ENCODE assay signal across 19 cellular contexts in genomic region chr11:2366733-2367132, GRCh38. TPM values are rescaled to one million over a fixed set of nuclear protein-coding genes. Genes with fewer than 3 reads are reported as not detected.
DNase-seq lines count a peak whose midpoint lies in the region; ATAC-seq and TF ChIP-seq lines count a peak whose summit lies in the region.
"Had no signal": no experiment of that assay in that cellular context is flagged by ENCODE, and none has a peak within 500 bp of the region (broad histone marks: within the 10 kb centered on the region; RNA-seq: fewer than 3 reads in every experiment).

No MANE protein-coding gene starts in this region.

- H3K27me3 ChIP-seq in heart left ventricle (no peaks in the 10 kb centered on the region), neural progenitor cell (no peaks in the 10 kb centered on the region), tibial nerve (no peaks in the 10 kb centered on the region)

- H3K9me3 ChIP-seq in heart left ventricle = no peaks in the 10 kb centered on the region
- H3K9me3 ChIP-seq in neural progenitor cell (ENCODE audit: low read depth) = no peaks in the 10 kb centered on the region
- no peaks in the 10 kb centered on the region for H3K9me3 ChIP-seq in tibial nerve

- no peak overlapping the region for H3K4me2 ChIP-seq in neural progenitor cell

- H3K4me1 Mint-ChIP-seq in brain = peaks cover 13% of the 10 kb centered on the region
- peaks cover 2% of the 10 kb centered on the region for H3K4me1 Mint-ChIP-seq in neural progenitor cell

- no peak overlapping the region for H2AFZ ChIP-seq in neural progenitor cell (replicated peaks)

- TF ChIP-seq POLR2A in heart left ventricle (IDR thresholded peaks at IDR 0.05) = no peak
- TF ChIP-seq POLR2A in tibial nerve (IDR thresholded peaks at IDR 0.05) = no peak

- H3K9me3 Mint-ChIP-seq in brain = no peaks in the 10 kb centered on the region
- no peaks in the 10 kb centered on the region for H3K9me3 Mint-ChIP-seq in neural progenitor cell
- H3K9me3 Mint-ChIP-seq: CD8-positive, alpha-beta T cell; HFFc6 had no signal

- DNase-seq in left ventricle myocardium superior = no peak
- no peak for DNase-seq in heart left ventricle
- DNase-seq in neural progenitor cell (ENCODE audit: low spot score) = no peak
- no peak for DNase-seq in tibial nerve (ENCODE audit: low spot score in 2 of 2)
- no peak for DNase-seq in HK-2 (ENCODE audit: unreplicated experiment)
- no peak for DNase-seq in activated CD4-positive, alpha-beta T cell treated with anti-CD3 and anti-CD28 coated beads, Interleukin-2, amount 50 U/mL, for 48 hours
- no peak for DNase-seq in activated T-cell treated with anti-CD3 and anti-CD28 coated beads for 4 hours
- DNase-seq: Calu3; CD8-positive, alpha-beta T cell; DMS53; EL; HFFc6; NCI-H1417; NCI-H187; NCI-H2227 treated with DMSO at 0.1 percent for 48 hours; NCI-H510A treated with DMSO at 0.1 percent for 48 hours; NCI-H82 had no signal

- H3K4me3 ChIP-seq in heart left ventricle (no peak overlapping the region), neural progenitor cell (no peak overlapping the region), tibial nerve (no peak overlapping the region)
- H3K4me3 ChIP-seq: GM12878 had no signal

- no peaks in the 10 kb centered on the region for H3K79me2 ChIP-seq in neural progenitor cell (ENCODE audit: low read depth)

- H3K27me3 Mint-ChIP-seq in brain = no peaks in the 10 kb centered on the region
- peaks cover 6% of the 10 kb centered on the region for H3K27me3 Mint-ChIP-seq in neural progenitor cell (ENCODE audit: insufficient read depth, low read depth)

- no peak overlapping the region for H3K27ac ChIP-seq in heart left ventricle
- no peak overlapping the region for H3K27ac ChIP-seq in neural progenitor cell
- peak overlapping the region in 3 of 4 donors; percentile 45 to 74 (median 71) for H3K27ac ChIP-seq in tibial nerve

- H3K36me3 Mint-ChIP-seq in brain = peaks cover 12% of the 10 kb centered on the region
- no peaks in the 10 kb centered on the region for H3K36me3 Mint-ChIP-seq in neural progenitor cell
- H3K36me3 Mint-ChIP-seq: CD8-positive, alpha-beta T cell had no signal

- TF ChIP-seq CTCF in heart left ventricle (IDR thresholded peaks at IDR 0.05) = no peak
- no peak for TF ChIP-seq CTCF in brain (conservative IDR thresholded peaks at IDR 0.05)
- no peak for TF ChIP-seq CTCF in neural progenitor cell (IDR thresholded peaks at IDR 0.05)
- no peak for TF ChIP-seq CTCF in tibial nerve (IDR thresholded peaks at IDR 0.05)

- H3K4me1 ChIP-seq in heart left ventricle (peaks cover 0 to 27% (median 10%) of the 10 kb centered on the region in 12 donors), neural progenitor cell (no peaks in the 10 kb centered on the region), tibial nerve (peaks cover 0 to 31% (median 21%) of the 10 kb centered on the region in 4 donors)

- WGBS in heart left ventricle, 4 donors = 75 to 86% (median 81%) methylated on average over 7 of the region's 7 CpGs
- WGBS in tibial nerve, 2 donors = 62 to 65% methylated on average over 7 of the region's 7 CpGs

- H3F3A ChIP-seq in neural progenitor cell (ENCODE audit: low read depth) = no peaks in the 10 kb centered on the region

- TF ChIP-seq EP300 in tibial nerve (IDR thresholded peaks at IDR 0.05) = no peak

- intact Hi-C loops in left ventricle myocardium superior (cut with micrococcal nuclease) = no loop called here
- intact Hi-C loops in heart left ventricle (cut with DNase I) = loop anchor here in 4 of 10 donors (5.0 kb wide), 1 partner anchor 39 kb away; no protein-coding TSS in a partner anchor

- no peak overlapping the region for H3K9ac ChIP-seq in neural progenitor cell

- H3K4me3 Mint-ChIP-seq in brain (peak overlapping the region in 1 of 5 experiments; percentile 43), neural progenitor cell (no peak overlapping the region)
- H3K4me3 Mint-ChIP-seq: CD8-positive, alpha-beta T cell; HFFc6 had no signal

- H4K20me1 ChIP-seq in neural progenitor cell (ENCODE audit: low read depth) = no peaks in the 10 kb centered on the region

- ATAC-seq in left ventricle myocardium superior (peak; percentile 7), heart left ventricle (no peak)
- ATAC-seq: CD8-positive, alpha-beta T cell; GM12878 had no signal

- H3K36me3 ChIP-seq in heart left ventricle (no peaks in the 10 kb centered on the region), neural progenitor cell (no peaks in the 10 kb centered on the region), tibial nerve (no peaks in the 10 kb centered on the region)

- H3K27ac Mint-ChIP-seq in brain (peak overlapping the region in 3 of 5 experiments; percentile 45 to 88 (median 64)), neural progenitor cell (peak overlapping the region; percentile 50)
- H3K27ac Mint-ChIP-seq: CD8-positive, alpha-beta T cell; HFFc6 had no signal

RNA-seq across cellular contexts. Expression of gene CD81, which starts 10.4 kb away (rescaled TPM):
- total RNA-seq in left ventricle myocardium superior (653 TPM), heart left ventricle (100 to 1,000 TPM; 277 to 994 (median 568) TPM), neural progenitor cell (ENCODE audit: low replicate concordance) (87.6 and 181 TPM in 2 replicates), tibial nerve (100 to 1,000 TPM; 650 to 822 (median 674) TPM)
- polyA plus RNA-seq in heart left ventricle (100 to 1,000 TPM; 442 to 518 TPM), brain (ENCODE audit: insufficient read depth, low read depth, low replicate concordance) (643 TPM)

RNA-seq across cellular contexts. Expression of gene TSSC4, which starts 33.8 kb away (rescaled TPM):
- total RNA-seq in left ventricle myocardium superior = 34.8 TPM
- total RNA-seq in heart left ventricle = 10 to 100 TPM; 23.4 to 45.2 (median 37.2) TPM
- polyA plus RNA-seq in heart left ventricle = 10 to 100 TPM; 34.6 to 75.9 TPM
- polyA plus RNA-seq in brain (ENCODE audit: insufficient read depth, low read depth, low replicate concordance) = 41.9 TPM
- total RNA-seq in neural progenitor cell (ENCODE audit: low replicate concordance) = 11.1 and 30.2 TPM in 2 replicates
- total RNA-seq in tibial nerve = 10 to 100 TPM; 44.8 to 54.3 (median 49.1) TPM

Comparison
In these comparisons a context has a peak if more than half of its experiments do, and no peak if none do; other contexts are left out.
1. H3K27ac ChIP-seq: peak in tibial nerve (3 of 4); none in heart left ventricle (0 of 12) and neural progenitor cell (single experiment).